ENCODE assay signal across 1 cellular context in the genomic region with DNA sequence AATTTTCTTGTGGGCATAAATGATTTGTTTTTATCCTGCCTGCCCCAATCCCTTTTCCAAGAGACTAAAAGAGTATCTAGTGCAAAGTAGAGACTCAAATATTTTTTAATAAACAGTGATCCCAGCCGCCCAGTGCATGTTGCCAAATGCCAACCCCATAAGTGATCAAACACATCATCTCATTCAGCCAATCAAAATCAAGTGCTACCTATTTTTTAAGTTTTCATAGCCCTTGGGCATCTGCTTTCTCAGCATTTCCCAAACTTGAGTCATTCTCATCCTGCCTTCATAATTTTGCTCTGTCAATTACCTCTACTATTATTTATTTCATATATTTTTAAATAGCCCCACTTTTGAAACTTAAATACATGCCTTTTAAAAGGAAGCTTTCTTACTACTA. TPM values are rescaled to one million over a fixed set of nuclear protein-coding genes. Genes with fewer than 3 reads are reported as not detected.
"Had no signal": no experiment of that assay in that cellular context is flagged by ENCODE, and none has a peak within 500 bp of the region (broad histone marks: within the 10 kb centered on the region; RNA-seq: fewer than 3 reads in every experiment).

No MANE protein-coding gene starts in this region.

RNA-seq across cellular contexts. Expression of a gene that starts 27.4 kb away (rescaled TPM):
- total RNA-seq: Right ventricle myocardium inferior had no signal
